Comparison of ENCODE assay signal across 17 cellular contexts in genomic region chr2:144489315-144489920, GRCh38. TPM values are rescaled to one million over a fixed set of nuclear protein-coding genes. Genes with fewer than 3 reads are reported as not detected.
DNase-seq lines count a peak whose midpoint lies in the region; ATAC-seq and TF ChIP-seq lines count a peak whose summit lies in the region.
"Had no signal": no experiment of that assay in that cellular context is flagged by ENCODE, and none has a peak within 500 bp of the region (broad histone marks: within the 10 kb centered on the region; RNA-seq: fewer than 3 reads in every experiment).

No MANE protein-coding gene starts in this region.

- DNase-seq in A673 (ENCODE audit: low spot score): no peak
- DNase-seq in NCI-H1417 (lab: John Stamatoyannopoulos, UW): peak in 2 of 3 experiments; percentile 54 to 85
- DNase-seq in NCI-H774 (lab: John Stamatoyannopoulos, UW): peak; percentile 76
- peak; percentile 57 for DNase-seq in left kidney (ENCODE audit: low read depth, low spot score)
- DNase-seq in 8988T: no peak
- DNase-seq in left lung: no peak
- DNase-seq in activated CD8-positive, alpha-beta memory T cell treated with anti-CD3 and anti-CD28 coated beads, Interleukin-2, amount 50 U/mL, for 4 hours: no peak
- DNase-seq: activated CD4-positive, alpha-beta T cell treated with anti-CD3 and anti-CD28 coated beads for 48 hours; activated naive CD4-positive, alpha-beta T cell treated with Interleukin-2 at 50 U/mL for 16 hours; Calu3; foreskin keratinocyte; NCI-H2029 treated with DMSO at 0.1 percent for 48 hours; stimulated activated naive CD8-positive, alpha-beta T cell treated with anti-CD3 and anti-CD28 coated beads, Interleukin-15, amount 100 ng/mL, for 72 hours had no signal

- intact Hi-C loops in A673 (cut with micrococcal nuclease; ENCODE audit: unreplicated experiment): no loop called here
- intact Hi-C loops in left lung (cut with DNase I): no loop called here

- TF ChIP-seq CTCF in A673 (conservative IDR thresholded peaks at IDR 0.05; ENCODE audit: low read depth, low read length) (no peak), left lung (IDR thresholded peaks at IDR 0.05) (no peak)

- H3K9me3 ChIP-seq in A673 (ENCODE audit: low read depth, low read length, poor library complexity, severe bottlenecking) (no peaks in the 10 kb centered on the region), left lung (no peaks in the 10 kb centered on the region)
- H3K9me3 ChIP-seq: ascending aorta, prostate gland had no signal

- H3K36me3 ChIP-seq in A673 (ENCODE audit: insufficient read depth, low read length, poor library complexity, severe bottlenecking): peaks cover 39% of the 10 kb centered on the region
- peaks cover 0 to 25% of the 10 kb centered on the region in 2 donors for H3K36me3 ChIP-seq in left lung
- H3K36me3 ChIP-seq: prostate gland had no signal

- H3K27ac ChIP-seq in A673 (ENCODE audit: low read depth, low read length, poor library complexity, severe bottlenecking) (peak overlapping the region; percentile 26), left lung (peak overlapping the region in 1 of 2 donors; percentile 30)
- H3K27ac ChIP-seq: ascending aorta, foreskin keratinocyte, prostate gland had no signal

- CTCF ChIA-PET in A673 (lab: Charles Lee): no interaction called here

- H3K4me1 ChIP-seq in A673 (ENCODE audit: insufficient read depth, low read length, poor library complexity, severe bottlenecking) (peaks cover 27% of the 10 kb centered on the region), left lung (peaks cover 23 to 90% of the 10 kb centered on the region in 2 donors)
- H3K4me1 ChIP-seq: foreskin keratinocyte, prostate gland had no signal

- H3K27me3 ChIP-seq in A673 (replicated peaks; ENCODE audit: insufficient read depth, low read depth, low read length, poor library complexity): no peaks in the 10 kb centered on the region
- H3K27me3 ChIP-seq in left lung: no peaks in the 10 kb centered on the region
- H3K27me3 ChIP-seq: ascending aorta, foreskin keratinocyte had no signal

- POLR2A ChIA-PET in A673 (lab: Charles Lee; ENCODE audit: low non-redundant PET): no interaction called here

- ATAC-seq in left lung: no peak
- no peak for ATAC-seq in GM21423 (IDR thresholded peaks at IDR 0.05; ENCODE audit: unreplicated experiment)
- ATAC-seq: foreskin keratinocyte, HCT116 had no signal

- no TSS peak for BruUV-seq in A673 (replicated peaks; lab: Mats Ljungman, UMichigan)

- H3K4me3 ChIP-seq in A673 (ENCODE audit: low read depth, low read length, poor library complexity, severe bottlenecking) (no peak overlapping the region), left lung (no peak overlapping the region)
- H3K4me3 ChIP-seq: ascending aorta, prostate gland had no signal

RNA-seq across cellular contexts. Expression of gene ZEB2, which starts 30.5 kb away (rescaled TPM):
- total RNA-seq in A673 (2021) (146 TPM in 2 replicates), left lung (100 to 1,000 TPM; 141 to 272 TPM)

Comparison
In these comparisons a context has a peak if more than half of its experiments do, and no peak if none do; other contexts are left out.
1. DNase-seq: peak in NCI-H1417 (2 of 3), NCI-H774 (single experiment) and left kidney (single experiment); none in A673 (single experiment), 8988T (single experiment), left lung (0 of 2) and activated CD8-positive, alpha-beta memory T cell treated with anti-CD3 and anti-CD28 coated beads, Interleukin-2, amount 50 U/mL, for 4 hours (single experiment).